In the genomic region with DNA sequence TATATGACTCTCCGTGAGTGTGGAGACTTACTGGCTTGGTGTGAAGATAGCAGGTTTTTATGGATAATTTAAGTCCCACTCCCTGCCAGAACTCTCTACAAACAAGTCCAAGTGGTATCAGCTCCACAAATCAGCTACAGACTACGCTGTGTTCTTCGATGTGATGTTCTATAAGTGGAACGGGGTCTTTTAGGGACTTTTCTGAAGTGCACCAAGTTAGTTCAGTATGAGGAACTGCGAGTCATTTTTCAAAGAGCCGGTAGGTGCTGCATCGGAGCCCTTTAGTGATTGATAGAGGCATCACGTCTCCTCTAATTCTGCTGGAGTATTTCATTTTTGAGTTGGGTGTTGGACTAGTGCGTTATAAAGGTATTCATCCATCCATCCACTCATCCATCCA, we compare ENCODE assay signal across 26 cellular contexts.
"Had no signal": no experiment of that assay in that cellular context is flagged by ENCODE, and none has a peak within 500 bp of the region (broad histone marks: within the 10 kb centered on the region; RNA-seq: fewer than 3 reads in every experiment).

No MANE protein-coding gene starts in this region.

- H3K9me3 Mint-ChIP-seq: activated naive CD4-positive, alpha-beta T cell treated with anti-CD3 and anti-CD28 coated beads, Interleukin-2, amount 50 U/mL, for 24 hours; activated T-cell treated with anti-CD3 and anti-CD28 coated beads, Interleukin-2, amount 50 U/mL, for 24 hours; activated T-helper 1 cell treated with anti-CD3 and anti-CD28 coated beads, Interleukin-12 subunit alpha, Interleukin-12 subunit beta, Interleukin-2, Interleukin-4 antibody, amounts not matched to agents 30 ng/mL and 10 ng/mL and 1 ng/mL, durations not matched to agents 14 hours and 24 hours and 36 hours; central memory CD8-positive, alpha-beta T cell had no signal

- H3K27ac Mint-ChIP-seq: activated CD8-positive, alpha-beta T cell treated with anti-CD3 and anti-CD28 coated beads, Interleukin-2, amount 10 ng/mL, durations not matched to agents 7 days and 5 days; activated naive CD4-positive, alpha-beta T cell treated with anti-CD3 and anti-CD28 coated beads, Interleukin-2, amount 50 U/mL, for 24 hours; activated T-cell treated with anti-CD3 and anti-CD28 coated beads, Interleukin-2, amount 50 U/mL, for 24 hours; activated T-helper 1 cell treated with anti-CD3 and anti-CD28 coated beads, Interleukin-12 subunit alpha, Interleukin-12 subunit beta, Interleukin-2, Interleukin-4 antibody, amounts not matched to agents 30 ng/mL and 10 ng/mL and 1 ng/mL, durations not matched to agents 14 hours and 24 hours and 36 hours had no signal

- DNase-seq: activated CD4-positive, alpha-beta T cell treated with anti-CD3 and anti-CD28 coated beads for 48 hours; activated CD4-positive, alpha-beta T cell treated with anti-CD3 and anti-CD28 coated beads, Interleukin-2, amount 50 U/mL, for 4 hours; activated CD8-positive, alpha-beta T cell treated with anti-CD3 and anti-CD28 coated beads, Interleukin-2, amount 10 ng/mL, durations not matched to agents 7 days and 5 days; activated effector memory CD4-positive, alpha-beta T cell treated with Interleukin-2 at 50 U/mL for 16 hours; activated naive CD4-positive, alpha-beta T cell; activated T-cell treated with anti-CD3 and anti-CD28 coated beads, Interleukin-2, amount 50 U/mL, for 24 hours; body of pancreas; NCI-H1092 treated with DMSO at 0.1 percent for 48 hours; NCI-H1417 treated with DMSO at 0.1 percent for 48 hours; NCI-H1694; NCI-H2029 treated with DMSO at 0.1 percent for 48 hours; NCI-H510A treated with DMSO at 0.1 percent for 48 hours; NCI-H69; NK-92 treated with Interleukin-12 subunit alpha and Interleukin-12 subunit beta, amount 100 ng/mL, for 24 hours; Peyer's patch; Right ventricle myocardium superior; SJCRH30; SK-N-SH; T-helper 1 cell; WERI-Rb-1 had no signal

- H3K27ac ChIP-seq: ascending aorta, body of pancreas, Peyer's patch, RWPE1, SJCRH30, WERI-Rb-1 had no signal

- H3K36me3 ChIP-seq: ascending aorta, Peyer's patch, SJCRH30, WERI-Rb-1 had no signal

- H3K4me1 Mint-ChIP-seq: activated naive CD4-positive, alpha-beta T cell treated with anti-CD3 and anti-CD28 coated beads, Interleukin-2, amount 50 U/mL, for 24 hours; central memory CD8-positive, alpha-beta T cell had no signal

- H3K4me2 ChIP-seq: SK-N-SH had no signal

- H3K4me3 ChIP-seq: ascending aorta, body of pancreas, Peyer's patch, SJCRH30 had no signal

- H3K27me3 Mint-ChIP-seq: activated naive CD4-positive, alpha-beta T cell treated with anti-CD3 and anti-CD28 coated beads, Interleukin-2, amount 50 U/mL, for 24 hours; activated T-cell treated with anti-CD3 and anti-CD28 coated beads, Interleukin-2, amount 50 U/mL, for 24 hours had no signal

- ATAC-seq: activated CD4-positive, CD25-positive, alpha-beta regulatory T cell treated with anti-CD3 and anti-CD28 coated beads, Interleukin-2, amount 50 U/mL, for 24 hours; activated CD8-positive, alpha-beta T cell treated with anti-CD3 and anti-CD28 coated beads, Interleukin-2, amount 10 ng/mL, durations not matched to agents 7 days and 5 days; body of pancreas had no signal

- H3K36me3 Mint-ChIP-seq: activated naive CD4-positive, alpha-beta T cell treated with anti-CD3 and anti-CD28 coated beads, Interleukin-2, amount 50 U/mL, for 24 hours had no signal

- H3K4me1 ChIP-seq: ascending aorta, body of pancreas, Peyer's patch, SJCRH30 had no signal

- H3K9ac ChIP-seq: SK-N-SH had no signal

- H3K27me3 ChIP-seq: ascending aorta, body of pancreas, Peyer's patch, SJCRH30 had no signal

- H3K9me3 ChIP-seq: ascending aorta, body of pancreas, Peyer's patch, SJCRH30, SK-N-SH had no signal

- H3K4me3 Mint-ChIP-seq: activated CD8-positive, alpha-beta T cell treated with anti-CD3 and anti-CD28 coated beads, Interleukin-2, amount 10 ng/mL, durations not matched to agents 7 days and 5 days; activated naive CD4-positive, alpha-beta T cell treated with anti-CD3 and anti-CD28 coated beads, Interleukin-2, amount 50 U/mL, for 24 hours; activated T-cell treated with anti-CD3 and anti-CD28 coated beads, Interleukin-2, amount 50 U/mL, for 24 hours; activated T-helper 1 cell treated with anti-CD3 and anti-CD28 coated beads, Interleukin-12 subunit alpha, Interleukin-12 subunit beta, Interleukin-2, Interleukin-4 antibody, amounts not matched to agents 30 ng/mL and 10 ng/mL and 1 ng/mL, durations not matched to agents 14 hours and 24 hours and 36 hours; central memory CD8-positive, alpha-beta T cell had no signal
